In genomic region chr12:48803693-48804092, GRCh38 we compare ENCODE assay signal across 26 cellular contexts. TPM values are rescaled to one million over a fixed set of nuclear protein-coding genes. Genes with fewer than 3 reads are reported as not detected.
"Had no signal": no experiment of that assay in that cellular context is flagged by ENCODE, and none has a peak within 500 bp of the region (broad histone marks: within the 10 kb centered on the region; RNA-seq: fewer than 3 reads in every experiment).

No MANE protein-coding gene starts in this region.

- H3K36me3 Mint-ChIP-seq: activated naive CD4-positive, alpha-beta T cell treated with anti-CD3 and anti-CD28 coated beads, Interleukin-2, amount 50 U/mL, for 72 hours had no signal

- H3K9me3 Mint-ChIP-seq: activated CD4-positive, alpha-beta T cell treated with anti-CD3 and anti-CD28 coated beads, Interleukin-2, amount 10 ng/mL, durations not matched to agents 24 days and 14 days; activated naive CD4-positive, alpha-beta T cell treated with anti-CD3 and anti-CD28 coated beads for 36 hours; activated naive CD4-positive, alpha-beta T cell treated with anti-CD3 and anti-CD28 coated beads, Interleukin-2, amount 50 U/mL, for 72 hours; activated T-cell treated with anti-CD3 and anti-CD28 coated beads, Interleukin-2, amount 50 U/mL, for 4 hours; activated T-helper 1 cell treated with anti-CD3 and anti-CD28 coated beads, Interleukin-12 subunit alpha, Interleukin-12 subunit beta, Interleukin-2, Interleukin-4 antibody, amounts not matched to agents 30 ng/mL and 10 ng/mL and 1 ng/mL, durations not matched to agents 14 hours and 24 hours and 36 hours; T-helper 2 cell treated with Interferon-gamma antibody and Interleukin-4, amounts not matched to agents 5 μg/mL and 100 μg/mL, for 36 hours had no signal

- ATAC-seq: activated naive CD4-positive, alpha-beta T cell treated with anti-CD3 and anti-CD28 coated beads, Interleukin-2, amount 50 U/mL, for 72 hours; activated T-cell treated with anti-CD3 and anti-CD28 coated beads, Interleukin-2, amount 50 U/mL, for 4 hours; Right ventricle myocardium inferior had no signal

- DNase-seq: activated CD4-positive, alpha-beta T cell treated with anti-CD3 and anti-CD28 coated beads, Interleukin-2, amount 10 ng/mL, durations not matched to agents 24 days and 14 days; activated CD4-positive, alpha-beta T cell treated with anti-CD3 and anti-CD28 coated beads, Interleukin-2, amount 50 U/mL, for 4 hours; activated CD8-positive, alpha-beta memory T cell treated with anti-CD3 and anti-CD28 coated beads, Interleukin-2, amount 50 U/mL, for 4 hours; activated gamma-delta T cell treated with Interleukin-2 at 50 U/mL for 16 hours; activated naive CD4-positive, alpha-beta T cell treated with anti-CD3 and anti-CD28 coated beads for 36 hours; activated T-cell treated with anti-CD3 and anti-CD28 coated beads for 4 hours; activated T-cell treated with anti-CD3 and anti-CD28 coated beads, Interleukin-2, amount 50 U/mL, for 4 hours; amniotic stem cell; aorta; Kasumi-1; KG1; MG63; NCI-H1092 treated with DMSO at 0.1 percent for 48 hours; NCI-H1417; NCI-H146; NCI-H187; NCI-H2029 treated with DMSO at 0.1 percent for 48 hours; NCI-H226; NCI-H446 treated with DMSO at 0.1 percent for 48 hours; NCI-H524 treated with DMSO at 0.1 percent for 48 hours; PC-9 had no signal

- H3K27ac Mint-ChIP-seq: activated CD4-positive, alpha-beta T cell treated with anti-CD3 and anti-CD28 coated beads, Interleukin-2, amount 10 ng/mL, durations not matched to agents 24 days and 14 days; activated naive CD4-positive, alpha-beta T cell treated with anti-CD3 and anti-CD28 coated beads for 36 hours; activated naive CD4-positive, alpha-beta T cell treated with anti-CD3 and anti-CD28 coated beads, Interleukin-2, amount 50 U/mL, for 72 hours; activated T-helper 1 cell treated with anti-CD3 and anti-CD28 coated beads, Interleukin-12 subunit alpha, Interleukin-12 subunit beta, Interleukin-2, Interleukin-4 antibody, amounts not matched to agents 30 ng/mL and 10 ng/mL and 1 ng/mL, durations not matched to agents 14 hours and 24 hours and 36 hours; T-helper 2 cell treated with Interferon-gamma antibody and Interleukin-4, amounts not matched to agents 5 μg/mL and 100 μg/mL, for 36 hours had no signal

- H3K4me3 Mint-ChIP-seq: activated CD4-positive, alpha-beta T cell treated with anti-CD3 and anti-CD28 coated beads, Interleukin-2, amount 10 ng/mL, durations not matched to agents 24 days and 14 days; activated naive CD4-positive, alpha-beta T cell treated with anti-CD3 and anti-CD28 coated beads for 36 hours; activated T-cell treated with anti-CD3 and anti-CD28 coated beads, Interleukin-2, amount 50 U/mL, for 4 hours; activated T-helper 1 cell treated with anti-CD3 and anti-CD28 coated beads, Interleukin-12 subunit alpha, Interleukin-12 subunit beta, Interleukin-2, Interleukin-4 antibody, amounts not matched to agents 30 ng/mL and 10 ng/mL and 1 ng/mL, durations not matched to agents 14 hours and 24 hours and 36 hours; T-helper 2 cell treated with Interferon-gamma antibody and Interleukin-4, amounts not matched to agents 5 μg/mL and 100 μg/mL, for 36 hours had no signal

RNA-seq across cellular contexts. Expression of gene ADCY6, which starts 14.8 kb away (rescaled TPM):
- total RNA-seq: OCI-LY7 had no signal
